18 cellular contexts compared by ENCODE assay signal in genomic region chr1:198128528-198128927, GRCh38. TPM values are rescaled to one million over a fixed set of nuclear protein-coding genes. Genes with fewer than 3 reads are reported as not detected.
DNase-seq lines count a peak whose midpoint lies in the region; ATAC-seq and TF ChIP-seq lines count a peak whose summit lies in the region.
"Had no signal": no experiment of that assay in that cellular context is flagged by ENCODE, and none has a peak within 500 bp of the region (broad histone marks: within the 10 kb centered on the region; RNA-seq: fewer than 3 reads in every experiment).

No MANE protein-coding gene starts in this region.

- 65 to 69% methylated on average over 1 of the region's 1 CpG for WGBS in GM23248 (ENCODE audit: low coverage in 1 of 2, low lambda C conversion rate in 2 of 2, missing lambda C conversion rate in 2 of 2), 2 experiments
- 84% methylated on average over 1 of the region's 1 CpG for WGBS in suprapubic skin

- H3K4me1 ChIP-seq in ACC112 (ENCODE audit: control insufficient read depth, insufficient read depth, low read length, unreplicated experiment) (peaks cover 43% of the 10 kb centered on the region), GM23248 (ENCODE audit: insufficient read depth) (peaks cover 48% of the 10 kb centered on the region), adipocyte (ENCODE audit: control insufficient read depth, insufficient read depth, low read length) (peaks cover 34% of the 10 kb centered on the region), suprapubic skin (no peaks in the 10 kb centered on the region)
- H3K4me1 ChIP-seq: BLaER1 had no signal

- no peak overlapping the region for H3K9ac ChIP-seq in GM23248
- H3K9ac ChIP-seq in adipocyte (ENCODE audit: low read length), result no peak overlapping the region
- H3K9ac ChIP-seq: BLaER1, SK-N-SH had no signal

- H2AFZ ChIP-seq in ACC112 (ENCODE audit: low read length, unreplicated experiment) (peak overlapping the region; percentile 30), GM23248 (0 out of 2 replicates have a peak overlapping the region, but pooled peaks have one; percentile 3)

- TF ChIP-seq CTCF in suprapubic skin (IDR thresholded peaks at IDR 0.05), result no peak

- in situ Hi-C loops in GM23248 (cut with MboI), result no loop called here

- no peaks in the 10 kb centered on the region for H3K9me2 ChIP-seq in GM23248 (ENCODE audit: insufficient read depth)
- H3K9me2 ChIP-seq: SK-N-SH had no signal

- H3K79me2 ChIP-seq in ACC112 (ENCODE audit: control insufficient read depth, insufficient read depth, low read length, unreplicated experiment) (no peaks in the 10 kb centered on the region), GM23248 (ENCODE audit: insufficient read depth) (no peaks in the 10 kb centered on the region)

- no peaks in the 10 kb centered on the region for H3K27me3 ChIP-seq in ACC112 (ENCODE audit: insufficient read depth, low read length)
- H3K27me3 ChIP-seq in GM23248 (replicated peaks; ENCODE audit: insufficient read depth), result no peaks in the 10 kb centered on the region
- no peaks in the 10 kb centered on the region for H3K27me3 ChIP-seq in adipocyte (replicated peaks; ENCODE audit: control insufficient read depth, insufficient read depth, low read length)
- H3K27me3 ChIP-seq in suprapubic skin, result no peaks in the 10 kb centered on the region
- H3K27me3 ChIP-seq: BLaER1 had no signal

- TF ChIP-seq EP300 in suprapubic skin (IDR thresholded peaks at IDR 0.05), result no peak

- ATAC-seq in HG03095 (IDR thresholded peaks at IDR 0.05; ENCODE audit: unreplicated experiment), result no peak
- ATAC-seq: A549 had no signal

- H3K4me2 ChIP-seq in GM23248 (ENCODE audit: unreplicated experiment), result no peak overlapping the region
- H3K4me2 ChIP-seq: A549, BLaER1, SK-N-SH had no signal

- no peaks in the 10 kb centered on the region for H3K9me3 ChIP-seq in GM23248 (ENCODE audit: low read depth)
- H3K9me3 ChIP-seq in adipocyte (ENCODE audit: control insufficient read depth, low read length), result no peaks in the 10 kb centered on the region
- no peaks in the 10 kb centered on the region for H3K9me3 ChIP-seq in suprapubic skin
- H3K9me3 ChIP-seq: A549, BLaER1, SK-N-SH had no signal

- no peak overlapping the region for H3K27ac ChIP-seq in ACC112 (ENCODE audit: low read depth, low read length)
- no peak overlapping the region for H3K27ac ChIP-seq in GM23248
- H3K27ac ChIP-seq in suprapubic skin, result no peak overlapping the region
- H3K27ac ChIP-seq: BLaER1 had no signal

- no peaks in the 10 kb centered on the region for H4K20me1 ChIP-seq in GM23248 (ENCODE audit: insufficient read depth)
- H4K20me1 ChIP-seq: BLaER1 had no signal

- DNase-seq in GM23248 (peak; percentile 54), adipocyte (ENCODE audit: low read depth) (peak; percentile 34), fibroblast of peridontal ligament (ENCODE audit: extremely low read depth) (peak; percentile 51), SIG-M5 treated with dmso at 0.1 percent for 504 hours (lab: John Stamatoyannopoulos, UW; ENCODE audit: unreplicated experiment) (no peak), HT-29 (ENCODE audit: low spot score) (no peak), suprapubic skin (ENCODE audit: low spot score in 2 of 2) (no peak)
- DNase-seq: CD4-positive, alpha-beta memory T cell; H7; NCI-H1105; NCI-H1694 treated with DMSO at 0.1 percent for 48 hours; NCI-H774; SHP77; SK-N-SH had no signal

- H3K4me3 ChIP-seq in ACC112 (ENCODE audit: low read depth, low read length) (no peak overlapping the region), GM23248 (no peak overlapping the region), adipocyte (ENCODE audit: low read length) (no peak overlapping the region), suprapubic skin (no peak overlapping the region)
- H3K4me3 ChIP-seq: A549, BLaER1, K562 had no signal

- H3K36me3 ChIP-seq in ACC112 (ENCODE audit: insufficient read depth, low read length) (no peaks in the 10 kb centered on the region), GM23248 (ENCODE audit: low read depth) (no peaks in the 10 kb centered on the region), adipocyte (ENCODE audit: control insufficient read depth, insufficient read depth, low read length, severe bottlenecking) (no peaks in the 10 kb centered on the region), suprapubic skin (no peaks in the 10 kb centered on the region)
- H3K36me3 ChIP-seq: BLaER1 had no signal

- H3F3A ChIP-seq in GM23248 (ENCODE audit: insufficient read depth), result peaks cover 38% of the 10 kb centered on the region

- TF ChIP-seq POLR2A in suprapubic skin (IDR thresholded peaks at IDR 0.05), result no peak

RNA-seq across cellular contexts. Expression of gene NEK7, which starts 28.3 kb away (rescaled TPM):
- total RNA-seq in GM23248 (2014; rRNA removed; shearing (Covaris generic)), result 1,026 and 1,186 TPM in 2 replicates
- 693 and 700 TPM in 2 replicates for polyA plus RNA-seq in GM23248 (2016; fragmentation: Nextera tagmentation; extraction: Ambion mirVana)
- 13.7 and 14.2 TPM in 2 replicates for total RNA-seq in HT-29 (2014; rRNA removed; shearing (Covaris generic))
- 10 to 100 TPM; 45.7 to 75.7 (median 53.5) TPM for total RNA-seq in suprapubic skin

Comparison
In these comparisons a context has a peak if more than half of its experiments do, and no peak if none do; other contexts are left out.
1. DNase-seq: peak in GM23248 (single experiment), adipocyte (single experiment) and fibroblast of peridontal ligament (single experiment); none in SIG-M5 treated with dmso at 0.1 percent for 504 hours (single experiment), HT-29 (single experiment) and suprapubic skin (0 of 2).
2. RNA of gene NEK7, which starts 28.3 kb away (total RNA-seq): 1,026 to 1,186 TPM in GM23248; 45.7 to 75.7 TPM in suprapubic skin and 13.7 to 14.2 TPM in HT-29; every median in the first group is over 10 times any median in the second.